ENCODE assay signal across 8 cellular contexts in genomic region chr4:6910340-6910959, GRCh38. TPM values are rescaled to one million over a fixed set of nuclear protein-coding genes. Genes with fewer than 3 reads are reported as not detected.
DNase-seq lines count a peak whose midpoint lies in the region; ATAC-seq and TF ChIP-seq lines count a peak whose summit lies in the region.

No MANE protein-coding gene starts in this region.

- TF ChIP-seq CTCF in CD8-positive, alpha-beta T cell (IDR thresholded peaks at IDR 0.05): peak; percentile 40
- peak; percentile 12 to 37 for TF ChIP-seq CTCF in brain (conservative IDR thresholded peaks at IDR 0.05)
- TF ChIP-seq CTCF in uterus (IDR thresholded peaks at IDR 0.05): no peak

- peak overlapping the region; percentile 26 for H3K27ac ChIP-seq in CD8-positive, alpha-beta T cell (ENCODE audit: low read depth, low read length)
- peak overlapping the region; percentile 41 to 99 for H3K27ac ChIP-seq in uterus

- H3K9me3 ChIP-seq in CD8-positive, alpha-beta T cell (ENCODE audit: low read length): no peaks in the 10 kb centered on the region
- H3K9me3 ChIP-seq in uterus: no peaks in the 10 kb centered on the region

- H3K4me3 Mint-ChIP-seq in CD8-positive, alpha-beta T cell: peak overlapping the region; percentile 89
- H3K4me3 Mint-ChIP-seq in brain (peak overlapping the region; percentile 93 to 97 (median 94)), memory B cell (peak overlapping the region; percentile 90)

- H3K27ac Mint-ChIP-seq in CD8-positive, alpha-beta T cell: peak overlapping the region; percentile 85
- peak overlapping the region; percentile 82 to 94 (median 92) for H3K27ac Mint-ChIP-seq in brain
- H3K27ac Mint-ChIP-seq in memory B cell: peak overlapping the region; percentile 70

- CTCF ChIA-PET in CD8-positive, alpha-beta T cell (lab: Charles Lee): interaction anchor here (0.6 to 5.4 kb wide), 4 partner anchors 63 to 172 kb away, joined by 3 to 50 read pairs (median 7); partner anchors contain the start of gene GRPEL1

- no peaks in the 10 kb centered on the region for H3K36me3 ChIP-seq in CD8-positive, alpha-beta T cell (ENCODE audit: insufficient read depth, low read length)
- H3K36me3 ChIP-seq in uterus: no peaks in the 10 kb centered on the region

- H3K4me1 Mint-ChIP-seq in CD8-positive, alpha-beta T cell (ENCODE audit: low read depth): peaks cover 61% of the 10 kb centered on the region
- peaks cover 55% of the 10 kb centered on the region for H3K4me1 Mint-ChIP-seq in brain
- peaks cover 29% of the 10 kb centered on the region for H3K4me1 Mint-ChIP-seq in memory B cell

- H3K4me3 ChIP-seq in CD8-positive, alpha-beta T cell (ENCODE audit: low read depth, low read length): peak overlapping the region; percentile 66
- peak overlapping the region; percentile 90 to 95 for H3K4me3 ChIP-seq in uterus

- no peaks in the 10 kb centered on the region for H3K9me3 Mint-ChIP-seq in CD8-positive, alpha-beta T cell
- H3K9me3 Mint-ChIP-seq in brain (no peaks in the 10 kb centered on the region), memory B cell (no peaks in the 10 kb centered on the region)

- H3K4me1 ChIP-seq in CD8-positive, alpha-beta T cell (ENCODE audit: insufficient read depth, low read length): peaks cover 41% of the 10 kb centered on the region
- H3K4me1 ChIP-seq in uterus: peaks cover 6 to 15% of the 10 kb centered on the region in 2 donors

- TF ChIP-seq RAD21 in Ishikawa (IDR thresholded peaks at IDR 0.05; ENCODE audit: low read depth): no peak

- no peak for DNase-seq in CD8-positive, alpha-beta T cell
- DNase-seq in memory B cell (ENCODE audit: low spot score in 2 of 2): no peak
- no peak for DNase-seq in uterus
- no peak for DNase-seq in NCI-H2171 treated with DMSO at 0.1 percent for 48 hours (lab: John Stamatoyannopoulos, UW)

- ATAC-seq in CD8-positive, alpha-beta T cell: no peak
- no peak for ATAC-seq in memory B cell (ENCODE audit: low read depth)
- no peak for ATAC-seq in HG03378 (IDR thresholded peaks at IDR 0.05; ENCODE audit: unreplicated experiment)
- no peak for ATAC-seq in GM21381 (IDR thresholded peaks at IDR 0.05; ENCODE audit: unreplicated experiment)

- POLR2A ChIA-PET in CD8-positive, alpha-beta T cell (lab: Charles Lee): interaction anchor here (1.0 to 3.6 kb wide), 9 partner anchors 9 to 157 kb away, joined by 3 to 31 read pairs (median 7); partner anchors contain the start of gene GRPEL1

- no peak for TF ChIP-seq POLR2A in uterus (IDR thresholded peaks at IDR 0.05)

- no peaks in the 10 kb centered on the region for H3K27me3 Mint-ChIP-seq in CD8-positive, alpha-beta T cell (ENCODE audit: low read depth)
- H3K27me3 Mint-ChIP-seq in brain (peaks cover 8% of the 10 kb centered on the region), memory B cell (no peaks in the 10 kb centered on the region)

- no peak for TF ChIP-seq EP300 in Ishikawa (IDR thresholded peaks at IDR 0.05; ENCODE audit: borderline replicate concordance)

- no peaks in the 10 kb centered on the region for H3K36me3 Mint-ChIP-seq in CD8-positive, alpha-beta T cell
- H3K36me3 Mint-ChIP-seq in brain: no peaks in the 10 kb centered on the region
- H3K36me3 Mint-ChIP-seq in memory B cell: no peaks in the 10 kb centered on the region

- no peaks in the 10 kb centered on the region for H3K27me3 ChIP-seq in CD8-positive, alpha-beta T cell (ENCODE audit: insufficient read depth, low read length)
- H3K27me3 ChIP-seq in uterus: no peaks in the 10 kb centered on the region

- intact Hi-C loops in CD8-positive, alpha-beta T cell (cut with DNase I, micrococcal nuclease): loop anchor here (1.0 kb wide), 4 partner anchors 8 to 158 kb away; partner anchors contain the start of gene GRPEL1 (in 1 of the 2)
- intact Hi-C loops in uterus (cut with DNase I; ENCODE audit: low total_unique reads): no loop called here

TF ChIP-seq in Ishikawa, 13 proteins besides CTCF, POLR2A, EP300 and RAD21:
- TF ChIP-seq TEAD4 (IDR thresholded peaks at IDR 0.05) (no peak), YY1 (IDR thresholded peaks at IDR 0.05; ENCODE audit: low read depth) (no peak), ZBTB7A (IDR thresholded peaks at IDR 0.05; ENCODE audit: low read depth) (peak; percentile 56; the same call in 1 of the 2 replicates), TAF1 (IDR thresholded peaks at IDR 0.05; ENCODE audit: low read depth) (no peak), TCF12 (IDR thresholded peaks at IDR 0.05; ENCODE audit: low read depth) (no peak)

RNA-seq across cellular contexts. Expression of gene TBC1D14, which starts 0.8 kb away (rescaled TPM):
- 10 to 100 TPM; 29.2 to 30.9 TPM for total RNA-seq in CD8-positive, alpha-beta T cell
- polyA plus RNA-seq in brain (ENCODE audit: insufficient read depth, low read depth, low replicate concordance): 56.0 TPM
- total RNA-seq in uterus: 10 to 100 TPM; 16.9 to 61.2 (median 28.1) TPM

Comparison
In these comparisons a context has a peak if more than half of its experiments do, and no peak if none do; other contexts are left out.
1. CTCF ChIP-seq: peak in CD8-positive, alpha-beta T cell (single experiment) and brain (2 of 2); none in uterus (0 of 4).
2. Peak in every context shown above with its lines, with median percentiles within 50 percentile points of each other: H3K27ac Mint-ChIP-seq and H3K4me3 Mint-ChIP-seq.